12 cellular contexts compared by ENCODE assay signal in the genomic region with DNA sequence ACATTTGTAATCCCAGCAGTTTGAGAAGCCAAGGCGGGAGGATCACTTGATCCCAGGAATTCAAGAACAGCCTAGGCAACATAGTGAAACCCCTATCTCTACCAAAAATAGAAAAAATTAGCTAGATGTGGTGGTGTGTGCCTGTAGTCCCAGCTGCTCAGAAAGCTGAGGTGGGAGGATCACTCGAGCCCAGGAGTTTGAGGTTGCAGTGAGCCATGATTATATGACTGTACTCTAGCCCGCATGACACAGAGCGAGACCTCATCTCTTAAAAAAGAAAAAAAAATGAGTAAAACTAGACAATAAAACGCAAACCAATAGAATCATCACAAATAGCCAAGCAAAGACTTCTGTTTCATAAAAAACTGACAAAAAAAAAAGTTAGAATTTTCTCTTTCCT. TPM values are rescaled to one million over a fixed set of nuclear protein-coding genes. Genes with fewer than 3 reads are reported as not detected.
DNase-seq lines count a peak whose midpoint lies in the region; ATAC-seq and TF ChIP-seq lines count a peak whose summit lies in the region.
"Had no signal": no experiment of that assay in that cellular context is flagged by ENCODE, and none has a peak within 500 bp of the region (broad histone marks: within the 10 kb centered on the region; RNA-seq: fewer than 3 reads in every experiment).

No MANE protein-coding gene starts in this region.

- peaks cover 50% of the 10 kb centered on the region for H3K36me3 Mint-ChIP-seq in activated naive CD8-positive, alpha-beta T cell treated with anti-CD3 and anti-CD28 coated beads, Interleukin-2, amount 10 ng/mL, durations not matched to agents 7 days and 5 days

- ATAC-seq in GM21367 (IDR thresholded peaks at IDR 0.05; ENCODE audit: unreplicated experiment), result peak; percentile 64
- peak; percentile 70 for ATAC-seq in HG03175 (IDR thresholded peaks at IDR 0.05; ENCODE audit: unreplicated experiment)
- peak; percentile 36 for ATAC-seq in activated naive CD8-positive, alpha-beta T cell treated with anti-CD3 and anti-CD28 coated beads, Interleukin-2, amount 10 ng/mL, durations not matched to agents 7 days and 5 days (ENCODE audit: low read depth)
- ATAC-seq in gastrocnemius medialis, result no peak

- no peaks in the 10 kb centered on the region for H3K9me3 Mint-ChIP-seq in activated naive CD8-positive, alpha-beta T cell treated with anti-CD3 and anti-CD28 coated beads, Interleukin-2, amount 10 ng/mL, durations not matched to agents 7 days and 5 days
- H3K9me3 Mint-ChIP-seq: memory B cell had no signal

- no peak overlapping the region for H3K27ac Mint-ChIP-seq in activated naive CD8-positive, alpha-beta T cell treated with anti-CD3 and anti-CD28 coated beads, Interleukin-2, amount 10 ng/mL, durations not matched to agents 7 days and 5 days
- H3K27ac Mint-ChIP-seq: memory B cell had no signal

- intact Hi-C loops in gastrocnemius medialis (cut with DNase I; ENCODE audit: low total_unique reads), result no loop called here

- peaks cover 30% of the 10 kb centered on the region for H3K4me1 Mint-ChIP-seq in activated naive CD8-positive, alpha-beta T cell treated with anti-CD3 and anti-CD28 coated beads, Interleukin-2, amount 10 ng/mL, durations not matched to agents 7 days and 5 days

- peaks cover 4 to 8% of the 10 kb centered on the region in 2 donors for H3K4me1 ChIP-seq in gastrocnemius medialis
- H3K4me1 ChIP-seq: adrenal gland, SJSA1 had no signal

- H3K36me3 ChIP-seq in gastrocnemius medialis, result peaks cover 0 to 20% of the 10 kb centered on the region in 2 donors

- no peaks in the 10 kb centered on the region for H3K27me3 Mint-ChIP-seq in activated naive CD8-positive, alpha-beta T cell treated with anti-CD3 and anti-CD28 coated beads, Interleukin-2, amount 10 ng/mL, durations not matched to agents 7 days and 5 days
- H3K27me3 Mint-ChIP-seq: memory B cell had no signal

- peak; percentile 20 for DNase-seq in GM13977 (ENCODE audit: low spot score)
- no peak for DNase-seq in activated naive CD8-positive, alpha-beta T cell treated with anti-CD3 and anti-CD28 coated beads, Interleukin-2, amount 10 ng/mL, durations not matched to agents 7 days and 5 days
- DNase-seq in kidney glomerular epithelial cell (lab: John Stamatoyannopoulos, UW), result no peak
- no peak for DNase-seq in gastrocnemius medialis
- DNase-seq in SIG-M5 (lab: John Stamatoyannopoulos, UW), result no peak
- DNase-seq in NCI-H2227 treated with DMSO at 0.1 percent for 48 hours (lab: John Stamatoyannopoulos, UW), result no peak
- DNase-seq: adrenal gland, NCI-H1417 treated with DMSO at 0.1 percent for 48 hours had no signal

- TF ChIP-seq CTCF in GM13977 (IDR thresholded peaks at IDR 0.05; ENCODE audit: extremely low read depth, insufficient read depth, missing control alignments) (no peak), gastrocnemius medialis (IDR thresholded peaks at IDR 0.05 in 4 of 5, conservative IDR thresholded peaks at IDR 0.05 in 1 of 5) (no peak)

- in situ Hi-C loops in GM13977 (cut with MboI; ENCODE audit: low pct_unique_long_range_greater_than_20kb, low sequenced_read_pairs, unreplicated experiment) (no loop called here), gastrocnemius medialis (cut with MboI; ENCODE audit: low sequenced_read_pairs in 4 of 4) (no loop called here)

- no peak overlapping the region for H3K4me3 Mint-ChIP-seq in activated naive CD8-positive, alpha-beta T cell treated with anti-CD3 and anti-CD28 coated beads, Interleukin-2, amount 10 ng/mL, durations not matched to agents 7 days and 5 days
- H3K4me3 Mint-ChIP-seq: memory B cell had no signal

- H3K4me3 ChIP-seq in gastrocnemius medialis, result no peak overlapping the region
- H3K4me3 ChIP-seq: adrenal gland, SJSA1 had no signal

- POLR2A ChIA-PET in activated naive CD8-positive, alpha-beta T cell treated with anti-CD3 and anti-CD28 coated beads, Interleukin-2, amount 10 ng/mL, durations not matched to agents 7 days and 5 days (lab: Charles Lee), result interaction anchor here (0.7 to 1.0 kb wide), 2 partner anchors 23 to 87 kb away, joined by 4 read pairs; no protein-coding TSS in a partner anchor

- H3K9me3 ChIP-seq in gastrocnemius medialis, result no peaks in the 10 kb centered on the region
- H3K9me3 ChIP-seq: adrenal gland, SJSA1 had no signal

- no peak overlapping the region for H3K27ac ChIP-seq in gastrocnemius medialis
- H3K27ac ChIP-seq: adrenal gland, SJSA1 had no signal

- TF ChIP-seq POLR2A in gastrocnemius medialis (IDR thresholded peaks at IDR 0.05), result no peak

- no peaks in the 10 kb centered on the region for H3K27me3 ChIP-seq in gastrocnemius medialis
- H3K27me3 ChIP-seq: adrenal gland, SJSA1 had no signal

RNA-seq across cellular contexts. Expression of a gene that starts 21.8 kb away (rescaled TPM):
- total RNA-seq in activated naive CD8-positive, alpha-beta T cell treated with anti-CD3 and anti-CD28 coated beads, Interleukin-2, amount 10 ng/mL, durations not matched to agents 7 days and 5 days, result 100 to 1,000 TPM; 168 to 170 TPM
- 10 to 100 TPM; 15.1 to 59.1 (median 39.1) TPM for total RNA-seq in gastrocnemius medialis

RNA-seq across cellular contexts. Expression of a gene that starts 53.3 kb away (rescaled TPM):
- 1 to 10 TPM; 2.7 to 2.9 TPM for total RNA-seq in activated naive CD8-positive, alpha-beta T cell treated with anti-CD3 and anti-CD28 coated beads, Interleukin-2, amount 10 ng/mL, durations not matched to agents 7 days and 5 days
- total RNA-seq in gastrocnemius medialis, result under 1 TPM; 0.07 to 0.95 (median 0.38) TPM

Comparison
In these comparisons a context has a peak if more than half of its experiments do, and no peak if none do; other contexts are left out.
1. ATAC-seq: peak in GM21367 (single experiment), HG03175 (single experiment) and activated naive CD8-positive, alpha-beta T cell treated with anti-CD3 and anti-CD28 coated beads, Interleukin-2, amount 10 ng/mL, durations not matched to agents 7 days and 5 days (single experiment); none in gastrocnemius medialis (0 of 2).